ENCODE assay signal across 9 cellular contexts in genomic region chr6:117919775-117920492, GRCh38. TPM values are rescaled to one million over a fixed set of nuclear protein-coding genes. Genes with fewer than 3 reads are reported as not detected.
DNase-seq lines count a peak whose midpoint lies in the region; TF ChIP-seq lines count a peak whose summit lies in the region.
"Had no signal": no experiment of that assay in that cellular context is flagged by ENCODE, and none has a peak within 500 bp of the region (broad histone marks: within the 10 kb centered on the region; RNA-seq: fewer than 3 reads in every experiment).

No MANE protein-coding gene starts in this region.

- H4K8ac ChIP-seq in H9 (replicated peaks; ENCODE audit: insufficient read length, low read depth, low read length): no peak overlapping the region

- H3K27me3 ChIP-seq in H9 (ENCODE audit: insufficient read depth, low read length): peaks cover 9% of the 10 kb centered on the region; the same call in 1 of the 2 replicates

- H4K5ac ChIP-seq in H9 (ENCODE audit: insufficient read length, low read depth, low read length): no peak overlapping the region

- H2AK5ac ChIP-seq in H9 (ENCODE audit: insufficient read length, low read length): no peak overlapping the region

- no peak overlapping the region for H2BK5ac ChIP-seq in H9 (ENCODE audit: insufficient read length, low read length)

- no peaks in the 10 kb centered on the region for H3K4me1 ChIP-seq in H9 (ENCODE audit: insufficient read depth, low read length)

- DNase-seq in H9: peak; percentile 76
- DNase-seq in SKM-1 (lab: John Stamatoyannopoulos, UW; ENCODE audit: unreplicated experiment): peak; percentile 58
- peak in 44 of 51 donors; percentile 7 to 84 (median 49) for DNase-seq in hypothalamus (lab: John Stamatoyannopoulos, UW)
- DNase-seq in retina: peak; percentile 86
- no peak for DNase-seq in GM10266 (ENCODE audit: extremely low spot score)
- DNase-seq in NCI-H146 (lab: John Stamatoyannopoulos, UW): no peak
- no peak for DNase-seq in glomerular visceral epithelial cell (ENCODE audit: extremely low spot score)
- no peak for DNase-seq in cerebellum (ENCODE audit: low spot score)
- DNase-seq: erythroblast had no signal

- H2AFZ ChIP-seq in H9 (ENCODE audit: low read length): no peak overlapping the region

- no peak overlapping the region for H3T11ph ChIP-seq in H9 (ENCODE audit: low read length)

- no peaks in the 10 kb centered on the region for H3K9me3 Mint-ChIP-seq in H9

- H3K18ac ChIP-seq in H9 (ENCODE audit: insufficient read length, low read depth, low read length): peak overlapping the region; percentile 47

- H3K9ac ChIP-seq in H9 (ENCODE audit: extremely low read depth, insufficient read length, low read length): no peak overlapping the region

- H3K79me2 ChIP-seq in H9 (ENCODE audit: insufficient read depth, low read length): no peaks in the 10 kb centered on the region

- no peak overlapping the region for H2BK15ac ChIP-seq in H9 (ENCODE audit: low read depth, low read length)

- no peaks in the 10 kb centered on the region for H4K20me1 ChIP-seq in H9 (ENCODE audit: control insufficient read depth, insufficient read depth, insufficient read length)

- no peaks in the 10 kb centered on the region for H3K36me3 Mint-ChIP-seq in H9 (ENCODE audit: insufficient read depth in 1 of 3, low read depth in 3 of 3)

- H2BK120ac ChIP-seq in H9 (ENCODE audit: low read depth, low read length, poor library complexity, severe bottlenecking): no peak overlapping the region

- H3K4me3 Mint-ChIP-seq in H9: no peak overlapping the region

- H3K9me3 ChIP-seq in H9 (ENCODE audit: control insufficient read depth, low read depth, low read length): no peaks in the 10 kb centered on the region

- WGBS in H9 (ENCODE audit: extremely low coverage, insufficient read length, low lambda C conversion rate): no CpG with 5 or more reads among the region's 37 CpGs

- H3K23ac ChIP-seq in H9 (ENCODE audit: insufficient read length, low read depth, low read length): no peak overlapping the region

- no peaks in the 10 kb centered on the region for H3K79me1 ChIP-seq in H9 (ENCODE audit: insufficient read depth, low read depth, low read length, poor library complexity, severe bottlenecking)

- H4K91ac ChIP-seq in H9 (ENCODE audit: insufficient read length, low read depth, low read length): no peak overlapping the region

- H3K27ac Mint-ChIP-seq in H9: peak overlapping the region in 2 of 3 experiments; percentile 16 to 49; a peak in 1 of 7 replicates

- peaks cover 9% of the 10 kb centered on the region in 2 experiments; a peak in 3 of 4 replicates for H3K4me1 Mint-ChIP-seq in H9

- no peak overlapping the region for H3K56ac ChIP-seq in H9 (ENCODE audit: insufficient read length, low read depth, low read length)

- no peak for TF ChIP-seq CTCF in H9 (conservative IDR thresholded peaks at IDR 0.05)
- TF ChIP-seq CTCF in GM10266 (IDR thresholded peaks at IDR 0.05; ENCODE audit: control insufficient read depth, insufficient read depth, low read depth, missing control alignments): no peak

- peak overlapping the region; percentile 68; the same call in 1 of the 2 replicates for H3K14ac ChIP-seq in H9 (ENCODE audit: insufficient read depth, low read length)

- no peak overlapping the region for H3K27ac ChIP-seq in H9 (ENCODE audit: insufficient read length, low read depth, low read length)

- peaks cover 6% of the 10 kb centered on the region for H3K23me2 ChIP-seq in H9 (ENCODE audit: insufficient read length, low read depth, low read length, poor library complexity, severe bottlenecking)

- H3K4ac ChIP-seq in H9 (ENCODE audit: low read depth, low read length): no peak overlapping the region

- no peaks in the 10 kb centered on the region; the same call in 1 of the 2 replicates for H3K27me3 Mint-ChIP-seq in H9 (ENCODE audit: low read depth)

- peak overlapping the region; percentile 74 for H3K4me2 ChIP-seq in H9 (ENCODE audit: insufficient read depth, insufficient read length, low read length)

- no peak overlapping the region for H2BK20ac ChIP-seq in H9 (ENCODE audit: low read depth, low read length, poor library complexity, severe bottlenecking)

- no peak overlapping the region for H2BK12ac ChIP-seq in H9 (ENCODE audit: insufficient read length, low read depth, low read length)

RNA-seq across cellular contexts. Expression of gene SLC35F1, which starts 12.9 kb away (rescaled TPM):
- 4.0 and 4.3 TPM in 2 replicates for total RNA-seq in H9 (2021)
- total RNA-seq in cerebellum: 49.6 TPM

Comparison
In these comparisons a context has a peak if more than half of its experiments do, and no peak if none do; other contexts are left out.
1. DNase-seq: peak in H9 (single experiment), SKM-1 (single experiment), hypothalamus (44 of 51) and retina (single experiment); none in GM10266 (single experiment), NCI-H146 (single experiment), glomerular visceral epithelial cell (single experiment) and cerebellum (single experiment).